ENCODE assay signal across 1 cellular context in genomic region chr12:77847665-77848431, GRCh38.
TF ChIP-seq lines count a peak whose summit lies in the region.

No MANE protein-coding gene starts in this region.

TF ChIP-seq in HEK293, 187 proteins besides CTCF, POLR2A, EP300 and RAD21 (continued from another document):
- TF ChIP-seq ZNF433 (tag by site-specific recombination; IDR thresholded peaks at IDR 0.05; ENCODE audit: low read depth): no peak
- TF ChIP-seq ZNF423 (tag by site-specific recombination; IDR thresholded peaks at IDR 0.05): no peak
- TF ChIP-seq ZBTB21 (tag by site-specific recombination; IDR thresholded peaks at IDR 0.05): no peak
- TF ChIP-seq ZNF37A (tag by site-specific recombination; IDR thresholded peaks at IDR 0.05): no peak
- no peak for TF ChIP-seq ZNF133 (tag by site-specific recombination; IDR thresholded peaks at IDR 0.05)
- no peak for TF ChIP-seq ZNF571 (tag by site-specific recombination; IDR thresholded peaks at IDR 0.05)
- no peak for TF ChIP-seq HOXD13 (CRISPR knock-in tag; IDR thresholded peaks at IDR 0.05; ENCODE audit: borderline replicate concordance)
- TF ChIP-seq ZBTB17 (tag by site-specific recombination; IDR thresholded peaks at IDR 0.05): no peak
- no peak for TF ChIP-seq ZFP41 (tag by site-specific recombination; IDR thresholded peaks at IDR 0.05; ENCODE audit: borderline replicate concordance)
- TF ChIP-seq ZNF692 (tag by site-specific recombination; IDR thresholded peaks at IDR 0.05): no peak
- no peak for TF ChIP-seq IKZF3 (tag by site-specific recombination; IDR thresholded peaks at IDR 0.05)
- TF ChIP-seq ZIC2 (tag by site-specific recombination; IDR thresholded peaks at IDR 0.05): no peak
- no peak for TF ChIP-seq SP2 (tag by site-specific recombination; IDR thresholded peaks at IDR 0.05)
